1 cellular context compared by ENCODE assay signal in the genomic region with DNA sequence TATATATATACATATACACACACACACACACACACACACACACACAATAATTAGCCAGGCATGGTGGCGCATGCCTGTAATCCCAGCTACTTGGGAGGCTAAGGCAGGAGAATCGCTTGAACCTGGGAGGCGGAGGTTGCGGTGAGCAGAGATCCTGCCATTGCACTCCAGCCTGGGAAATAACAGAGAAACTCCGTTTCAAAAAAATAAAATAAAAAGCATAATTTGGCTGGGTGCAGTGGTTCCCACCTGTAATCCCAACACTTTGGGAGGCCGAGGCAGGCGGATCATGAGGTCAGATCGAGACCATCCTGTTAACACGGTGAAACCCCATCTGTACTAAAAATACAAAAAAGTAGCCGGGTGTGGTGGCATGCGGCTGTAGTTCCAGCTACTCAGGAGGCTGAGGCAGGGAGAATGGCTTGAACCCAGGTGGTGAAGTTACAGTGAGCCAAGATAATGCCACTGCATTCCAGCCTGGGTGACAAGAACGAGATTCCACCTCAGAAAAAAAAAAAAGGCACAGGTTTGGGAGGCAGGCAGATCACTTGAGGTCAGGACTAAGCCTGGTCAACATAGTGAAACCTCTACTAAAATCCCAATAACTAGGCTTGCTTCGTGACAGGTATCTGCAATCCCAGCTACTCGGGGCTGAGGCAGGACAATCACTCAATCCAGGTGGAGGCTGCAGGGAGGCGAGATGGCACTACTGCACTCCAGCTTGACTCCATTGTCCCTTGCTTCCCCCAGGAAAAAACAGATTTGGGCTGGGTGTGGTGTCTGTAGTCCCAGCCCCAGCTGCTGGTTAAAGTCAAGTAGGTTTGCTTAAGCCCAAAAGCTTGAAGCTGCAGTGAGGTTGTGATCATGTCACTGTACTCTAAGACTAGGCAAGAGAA.
TF ChIP-seq lines count a peak whose summit lies in the region.

No MANE protein-coding gene starts in this region.

TF ChIP-seq in K562, 482 proteins besides CTCF, POLR2A, EP300 and RAD21 (continued from another document and continues in another):
- TF ChIP-seq RUNX1 (IDR thresholded peaks at IDR 0.05; ENCODE audit: low read depth) = peak; percentile 77
- TF ChIP-seq CREB5 (CRISPR knock-in tag; IDR thresholded peaks at IDR 0.05) = no peak
- no peak for TF ChIP-seq ZNF785 (CRISPR knock-in tag; IDR thresholded peaks at IDR 0.05)
- TF ChIP-seq RBFOX2 (IDR thresholded peaks at IDR 0.05; ENCODE audit: low read depth, low read length) = no peak
- no peak for TF ChIP-seq NR3C1 (CRISPR knock-in tag; IDR thresholded peaks at IDR 0.05)
- TF ChIP-seq UBTF (IDR thresholded peaks at IDR 0.05; ENCODE audit: borderline replicate concordance in 1 of 2, low read depth in 2 of 2, low read length in 2 of 2) = no peak
- no peak for TF ChIP-seq ATF7 (IDR thresholded peaks at IDR 0.05)
- TF ChIP-seq POLR2B (IDR thresholded peaks at IDR 0.05; ENCODE audit: low read depth, partially characterized antibody) = peak; percentile 98
- TF ChIP-seq USF2 (CRISPR knock-in tag; IDR thresholded peaks at IDR 0.05) = no peak
- no peak for TF ChIP-seq ZBTB11 (CRISPR knock-in tag; IDR thresholded peaks at IDR 0.05)
- TF ChIP-seq NRF1 (conservative IDR thresholded peaks at IDR 0.05 in 1 of 2, IDR thresholded peaks at IDR 0.05 in 1 of 2) = no peak
- no peak for TF ChIP-seq MIER1 (IDR thresholded peaks at IDR 0.05; ENCODE audit: low read depth)
- TF ChIP-seq ZNF316 (IDR thresholded peaks at IDR 0.05) = no peak
- no peak for TF ChIP-seq TBP (optimal IDR thresholded peaks at IDR 0.05; ENCODE audit: low read depth, low read length)
- no peak for TF ChIP-seq HNRNPH1 (optimal IDR thresholded peaks at IDR 0.05; ENCODE audit: low read depth, low read length)
- no peak for TF ChIP-seq BCL6 (CRISPR knock-in tag; IDR thresholded peaks at IDR 0.05)
- TF ChIP-seq HNRNPL (IDR thresholded peaks at IDR 0.05; ENCODE audit: low read depth, low read length) = no peak
- no peak for TF ChIP-seq ZNF408 (CRISPR knock-in tag; IDR thresholded peaks at IDR 0.05; ENCODE audit: low read depth)
- no peak; the same call in 1 of the 2 replicates for TF ChIP-seq ZNF263 (CRISPR knock-in tag; IDR thresholded peaks at IDR 0.05; ENCODE audit: borderline replicate concordance)
- TF ChIP-seq BRF1 (IDR thresholded peaks at IDR 0.05; ENCODE audit: borderline replicate concordance, extremely low read depth, insufficient read length) = no peak
- TF ChIP-seq HEY1 (CRISPR knock-in tag; IDR thresholded peaks at IDR 0.05; ENCODE audit: borderline replicate concordance) = no peak
- TF ChIP-seq AFF1 (IDR thresholded peaks at IDR 0.05; ENCODE audit: low read depth in 1 of 2, partially characterized antibody in 2 of 2) = no peak
- TF ChIP-seq PHF8 (IDR thresholded peaks at IDR 0.05; ENCODE audit: borderline replicate concordance, low read length) = no peak
- TF ChIP-seq POLR2H (tag; IDR thresholded peaks at IDR 0.05; ENCODE audit: low read depth) = peak; percentile 50; the same call in 1 of the 2 replicates
- peak; percentile 78 for TF ChIP-seq MYNN (IDR thresholded peaks at IDR 0.05)
- no peak for TF ChIP-seq MYNN (CRISPR knock-in tag; IDR thresholded peaks at IDR 0.05)
- TF ChIP-seq ZFPM2 (CRISPR knock-in tag; IDR thresholded peaks at IDR 0.05) = no peak
- TF ChIP-seq ZFP30 (CRISPR knock-in tag; IDR thresholded peaks at IDR 0.05; ENCODE audit: borderline replicate concordance) = no peak
- TF ChIP-seq HDAC3 (IDR thresholded peaks at IDR 0.05; ENCODE audit: borderline replicate concordance, partially characterized antibody) = no peak
- TF ChIP-seq NEUROD1 (IDR thresholded peaks at IDR 0.05; ENCODE audit: borderline replicate concordance, low read depth, low read length, partially characterized antibody) = no peak
- peak; percentile 84 for TF ChIP-seq ZNF253 (CRISPR knock-in tag; conservative IDR thresholded peaks at IDR 0.05)
- TF ChIP-seq MNT (conservative IDR thresholded peaks at IDR 0.05) = no peak
- no peak for TF ChIP-seq PRDM10 (IDR thresholded peaks at IDR 0.05; ENCODE audit: partially characterized antibody)
- no peak for TF ChIP-seq BDP1 (IDR thresholded peaks at IDR 0.05; ENCODE audit: insufficient read depth, insufficient read length)
- no peak for TF ChIP-seq CBFA2T2 (conservative IDR thresholded peaks at IDR 0.05)
- no peak; the same call in 1 of the 2 replicates for TF ChIP-seq PHF21A (IDR thresholded peaks at IDR 0.05; ENCODE audit: borderline replicate concordance, low read depth)
